ENCODE assay signal across 8 cellular contexts in genomic region chr19:40750285-40751064, GRCh38. TPM values are rescaled to one million over a fixed set of nuclear protein-coding genes. Genes with fewer than 3 reads are reported as not detected.
DNase-seq lines count a peak whose midpoint lies in the region; ATAC-seq and TF ChIP-seq lines count a peak whose summit lies in the region.

Gene ACTMAP (minus strand): TSS chr19:40750477. CDS start chr19:40749803, 674 bp downstream.

- CTCF ChIA-PET in PC-9 (lab: Charles Lee): no interaction called here

- no peaks in the 10 kb centered on the region for H3K9me3 Mint-ChIP-seq in activated T-cell treated with anti-CD3 and anti-CD28 coated beads, Interleukin-2, amount 50 U/mL, for 24 hours

- H3K27ac Mint-ChIP-seq in activated T-cell treated with anti-CD3 and anti-CD28 coated beads, Interleukin-2, amount 50 U/mL, for 24 hours: peak within 1 kb of the TSS; percentile 97

- H3K27me3 Mint-ChIP-seq in activated T-cell treated with anti-CD3 and anti-CD28 coated beads, Interleukin-2, amount 50 U/mL, for 24 hours: no peaks in the 10 kb centered on the region

- peaks cover 26% of the 10 kb centered on the region for H4K20me1 ChIP-seq in PC-9 (ENCODE audit: insufficient read depth)

- peak within 1 kb of the TSS; percentile 83 to 95 for H3K9ac ChIP-seq in mucosa of rectum (ENCODE audit: low read depth in 1 of 2, low read length in 2 of 2)

- H3K79me2 ChIP-seq in PC-9 (ENCODE audit: low read depth): peaks cover 58% of the 10 kb centered on the region

- no peaks in the 10 kb centered on the region for H3K9me3 ChIP-seq in PC-9 (ENCODE audit: insufficient read depth, low read depth)
- H3K9me3 ChIP-seq in mucosa of rectum (ENCODE audit: control insufficient read depth in 2 of 2, low read length in 2 of 2): no peaks in the 10 kb centered on the region

- H3K36me3 Mint-ChIP-seq in activated T-cell treated with anti-CD3 and anti-CD28 coated beads, Interleukin-2, amount 50 U/mL, for 24 hours (ENCODE audit: low read depth): peaks cover 51% of the 10 kb centered on the region

- peak; percentile 100 for DNase-seq in DMS153 (lab: John Stamatoyannopoulos, UW)
- peak; percentile 100 for DNase-seq in Jurkat, Clone E6-1 (ENCODE audit: low read depth, low spot score)
- DNase-seq in PC-9: peak; percentile 98 to 99
- DNase-seq in activated T-cell treated with anti-CD3 and anti-CD28 coated beads, Interleukin-2, amount 50 U/mL, for 24 hours: peak; percentile 99
- DNase-seq in erythroblast (lab: John Stamatoyannopoulos, UW): peak; percentile 100
- peak; percentile 100 for DNase-seq in stimulated activated CD8-positive, alpha-beta memory T cell treated with anti-CD3 and anti-CD28 coated beads, Interleukin-4, amount 100 ng/mL, for 48 hours

- peak; percentile 91 for TF ChIP-seq POLR2A in erythroblast (IDR thresholded peaks at IDR 0.05; ENCODE audit: low read length)

- intact Hi-C loops in PC-9 (cut with micrococcal nuclease; ENCODE audit: unreplicated experiment): loop anchor here (1.0 to 5.0 kb wide), 8 partner anchors 14 to 514 kb away; partner anchors contain the start of genes COQ8B, EGLN2, HNRNPUL1 and NUMBL

- H3K36me3 ChIP-seq in PC-9 (ENCODE audit: low read depth): peaks cover 18% of the 10 kb centered on the region; the same call in 1 of the 2 replicates
- H3K36me3 ChIP-seq in mucosa of rectum (ENCODE audit: control insufficient read depth in 2 of 2, insufficient read depth in 2 of 2, low read length in 2 of 2): peaks cover 0 to 2% of the 10 kb centered on the region in 2 donors

- ATAC-seq in GM21619 (IDR thresholded peaks at IDR 0.05; ENCODE audit: unreplicated experiment): peak; percentile 76

- H3K4me3 Mint-ChIP-seq in activated T-cell treated with anti-CD3 and anti-CD28 coated beads, Interleukin-2, amount 50 U/mL, for 24 hours: peak within 1 kb of the TSS; percentile 93

- peak within 1 kb of the TSS; percentile 74 for H2AFZ ChIP-seq in PC-9

- no peak for TF ChIP-seq CTCF in PC-9 (conservative IDR thresholded peaks at IDR 0.05)

- H3K27ac ChIP-seq in PC-9 (peak within 1 kb of the TSS; percentile 91), mucosa of rectum (ENCODE audit: low read depth in 2 of 2, low read length in 2 of 2) (peak within 1 kb of the TSS; percentile 96 to 98)

- H3K4me3 ChIP-seq in Jurkat, Clone E6-1 (ENCODE audit: low read length): peak within 1 kb of the TSS; percentile 85
- H3K4me3 ChIP-seq in PC-9 (peak within 1 kb of the TSS; percentile 95), mucosa of rectum (ENCODE audit: low read length in 2 of 2) (peak within 1 kb of the TSS; percentile 92 to 98)

- no TSS peak for BruUV-seq in PC-9 (replicated peaks; lab: Mats Ljungman, UMichigan)

- POLR2A ChIA-PET in PC-9 (lab: Charles Lee; ENCODE audit: unreplicated experiment): interaction anchor here (0.5 to 1.0 kb wide), 16 partner anchors 14 to 985 kb away, joined by 3 to 22 read pairs (median 4); partner anchors contain the start of genes B9D2, RAB4B and SERTAD1

- peak within 1 kb of the TSS; percentile 92 for H3K4me2 ChIP-seq in PC-9

- H3K4me1 Mint-ChIP-seq in activated T-cell treated with anti-CD3 and anti-CD28 coated beads, Interleukin-2, amount 50 U/mL, for 24 hours (ENCODE audit: low read depth): peaks cover 35% of the 10 kb centered on the region

- H3K27me3 ChIP-seq in PC-9 (ENCODE audit: insufficient read depth, low read depth) (no peaks in the 10 kb centered on the region), mucosa of rectum (ENCODE audit: control insufficient read depth in 2 of 2, insufficient read depth in 2 of 2, low read length in 2 of 2) (no peaks in the 10 kb centered on the region)

- H3K4me1 ChIP-seq in PC-9 (replicated peaks; ENCODE audit: insufficient read depth): peaks cover 42% of the 10 kb centered on the region
- H3K4me1 ChIP-seq in mucosa of rectum (ENCODE audit: control insufficient read depth in 2 of 2, insufficient read depth in 2 of 2, low read length in 2 of 2): peaks cover 20 to 42% of the 10 kb centered on the region in 2 donors

- H3K9me2 ChIP-seq in PC-9 (ENCODE audit: insufficient read depth): no peaks in the 10 kb centered on the region

- H3F3A ChIP-seq in PC-9 (ENCODE audit: insufficient read depth, low read depth): peaks cover 17% of the 10 kb centered on the region

RNA-seq across cellular contexts. Expression of gene ACTMAP, which starts in this region (rescaled TPM):
- polyA plus RNA-seq in Jurkat, Clone E6-1 (2012; ENCODE audit: insufficient read depth, insufficient read length): 25.9 TPM
- total RNA-seq in PC-9 (2021): 35.9 and 39.3 TPM in 2 replicates

Comparison
In these comparisons a context has a peak if more than half of its experiments do, and no peak if none do; other contexts are left out.
1. Peak in every context shown above with its lines: DNase-seq, ATAC-seq, H3K4me3 ChIP-seq and H3K27ac ChIP-seq.